Comparison of ENCODE assay signal across 1 cellular context in genomic region chr3:149989307-149989706, GRCh38.
TF ChIP-seq lines count a peak whose summit lies in the region.

No MANE protein-coding gene starts in this region.

TF ChIP-seq in GM12878, 131 proteins besides CTCF, POLR2A, EP300 and RAD21 (continued from another document):
- TF ChIP-seq PBX3 (IDR thresholded peaks at IDR 0.05; ENCODE audit: insufficient replicate concordance, low read depth, low read length) (no peak), SP1 (IDR thresholded peaks at IDR 0.05; ENCODE audit: low read depth, low read length) (no peak), CHD4 (IDR thresholded peaks at IDR 0.05) (no peak), GATAD2B (conservative IDR thresholded peaks at IDR 0.05; ENCODE audit: low read depth) (no peak), DPF2 (IDR thresholded peaks at IDR 0.05) (no peak), ZNF687 (IDR thresholded peaks at IDR 0.05) (no peak), HDGF (IDR thresholded peaks at IDR 0.05) (no peak)
